10 cellular contexts compared by ENCODE assay signal in the genomic region with DNA sequence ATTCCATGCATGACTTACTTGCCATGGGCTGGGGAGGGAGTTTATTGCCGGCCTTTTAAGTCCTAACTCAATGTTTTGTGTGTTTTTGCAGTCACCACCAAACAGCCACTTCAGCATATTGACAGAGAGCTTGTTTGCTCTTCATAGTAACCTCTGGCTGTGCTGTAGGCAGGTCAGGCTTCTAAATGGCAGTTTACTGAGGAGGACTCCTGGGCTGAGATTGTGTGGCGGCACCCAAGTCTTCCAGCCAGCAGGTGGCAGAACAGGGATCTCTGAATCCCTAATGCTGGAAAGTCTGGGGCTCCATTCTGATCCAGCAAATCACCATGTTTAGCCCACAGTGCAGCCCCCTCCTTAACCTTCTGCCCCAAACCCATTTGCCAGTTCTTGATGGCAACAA.
DNase-seq lines count a peak whose midpoint lies in the region; ATAC-seq and TF ChIP-seq lines count a peak whose summit lies in the region.
"Had no signal": no experiment of that assay in that cellular context is flagged by ENCODE, and none has a peak within 500 bp of the region (broad histone marks: within the 10 kb centered on the region; RNA-seq: fewer than 3 reads in every experiment).

No MANE protein-coding gene starts in this region.

- TF ChIP-seq CTCF in cardiac muscle cell (IDR thresholded peaks at IDR 0.05; ENCODE audit: low read depth, low read length) (peak; percentile 23), epithelial cell of esophagus (IDR thresholded peaks at IDR 0.05; ENCODE audit: insufficient read depth, low read depth, low read length, missing control alignments) (peak; percentile 24), thyroid gland (IDR thresholded peaks at IDR 0.05) (peak in 4 of 6 experiments; percentile 63 to 75 (median 68))

- intact Hi-C loops in cardiac septum (cut with DNase I), result loop anchor here (5.0 kb wide), 1 partner anchor 99 kb away; no protein-coding TSS in a partner anchor
- intact Hi-C loops in thyroid gland (cut with DNase I), result no loop called here

- H3K36me3 ChIP-seq in cardiac muscle cell (no peaks in the 10 kb centered on the region), thyroid gland (no peaks in the 10 kb centered on the region)
- H3K36me3 ChIP-seq: SJSA1 had no signal

- H3K4me3 ChIP-seq in cardiac muscle cell (no peak overlapping the region), epithelial cell of esophagus (ENCODE audit: low read length) (no peak overlapping the region), thyroid gland (replicated peaks in 1 of 3) (no peak overlapping the region)
- H3K4me3 ChIP-seq: SJSA1 had no signal

- DNase-seq in cardiac muscle cell (ENCODE audit: low read depth in 1 of 2, low spot score in 1 of 2) (peak in 1 of 2 donors; percentile 63), cardiac septum (ENCODE audit: low spot score) (no peak), NCI-H2227 (lab: John Stamatoyannopoulos, UW; ENCODE audit: unreplicated experiment) (peak; percentile 72), epithelial cell of esophagus (ENCODE audit: low read depth) (no peak), thyroid gland (peak; percentile 74 to 78), glomerular visceral epithelial cell (ENCODE audit: extremely low spot score) (no peak)
- DNase-seq: kidney glomerular epithelial cell had no signal

- H3K27me3 ChIP-seq in cardiac muscle cell, result no peaks in the 10 kb centered on the region
- H3K27me3 ChIP-seq in thyroid gland, result no peaks in the 10 kb centered on the region
- H3K27me3 ChIP-seq: SJSA1 had no signal

- no peaks in the 10 kb centered on the region for H3K9me3 ChIP-seq in cardiac muscle cell (ENCODE audit: low read depth)
- H3K9me3 ChIP-seq in thyroid gland, result no peaks in the 10 kb centered on the region
- H3K9me3 ChIP-seq: SJSA1 had no signal

- H3K4me1 ChIP-seq in cardiac muscle cell (ENCODE audit: low read depth), result peaks cover 20% of the 10 kb centered on the region
- H3K4me1 ChIP-seq in thyroid gland, result peaks cover 16 to 17% of the 10 kb centered on the region in 2 donors
- H3K4me1 ChIP-seq: SJSA1 had no signal

- no peak for ATAC-seq in HG02678 (IDR thresholded peaks at IDR 0.05; ENCODE audit: unreplicated experiment)
- no peak for ATAC-seq in HG02610 (IDR thresholded peaks at IDR 0.05; ENCODE audit: unreplicated experiment)

- TF ChIP-seq POLR2A in thyroid gland (IDR thresholded peaks at IDR 0.05), result no peak

- WGBS in thyroid gland, 2 donors, result 46 to 57% methylated on average over 2 of the region's 2 CpGs

- H3K27ac ChIP-seq in cardiac muscle cell (no peak overlapping the region), thyroid gland (peak overlapping the region in 2 of 3 donors; percentile 67 to 77)
- H3K27ac ChIP-seq: SJSA1 had no signal

Comparison
In these comparisons a context has a peak if more than half of its experiments do, and no peak if none do; other contexts are left out.
1. DNase-seq: peak in NCI-H2227 (single experiment) and thyroid gland (2 of 2); none in cardiac septum (single experiment), epithelial cell of esophagus (single experiment) and glomerular visceral epithelial cell (single experiment).
2. Peak in every context shown above with its lines, with median percentiles within 50 percentile points of each other: CTCF ChIP-seq.